8 cellular contexts compared by ENCODE assay signal in genomic region chr16:82031116-82032084, GRCh38. TPM values are rescaled to one million over a fixed set of nuclear protein-coding genes. Genes with fewer than 3 reads are reported as not detected.
DNase-seq lines count a peak whose midpoint lies in the region; ATAC-seq and TF ChIP-seq lines count a peak whose summit lies in the region.

No MANE protein-coding gene starts in this region.

- no peak overlapping the region for H3K27ac Mint-ChIP-seq in activated T-helper 1 cell treated with anti-CD3 and anti-CD28 coated beads, Interleukin-12 subunit alpha, Interleukin-12 subunit beta, Interleukin-2, Interleukin-4 antibody, amounts not matched to agents 30 ng/mL and 10 ng/mL and 1 ng/mL, durations not matched to agents 14 hours and 24 hours and 36 hours

- DNase-seq in COR-L47 (lab: John Stamatoyannopoulos, UW), result peak; percentile 13
- DNase-seq in HL-60 (ENCODE audit: low read depth in 1 of 2, low spot score in 1 of 2), result peak in 1 of 2 experiments; percentile 32
- DNase-seq in SHP77 (lab: John Stamatoyannopoulos, UW), result peak; percentile 8 to 27
- DNase-seq in glomerular visceral epithelial cell (ENCODE audit: extremely low spot score), result peak; percentile 54
- DNase-seq in uterus, result peak in 1 of 2 donors; percentile 27
- DNase-seq in stimulated activated CD4-positive, alpha-beta T cell treated with anti-CD3 and anti-CD28 coated beads, Interleukin-15, amount 100 ng/mL, for 24 hours, result no peak
- DNase-seq in activated T-helper 1 cell treated with anti-CD3 and anti-CD28 coated beads, Interleukin-12 subunit alpha, Interleukin-12 subunit beta, Interleukin-2, Interleukin-4 antibody, amounts not matched to agents 30 ng/mL and 10 ng/mL and 1 ng/mL, durations not matched to agents 14 hours and 24 hours and 36 hours (ENCODE audit: low spot score), result no peak

- no peaks in the 10 kb centered on the region for H3K9me3 ChIP-seq in uterus

- no peak for ATAC-seq in HG02678 (IDR thresholded peaks at IDR 0.05; ENCODE audit: unreplicated experiment)

- TF ChIP-seq CTCF in HL-60 (IDR thresholded peaks at IDR 0.05; ENCODE audit: insufficient read depth, low read length) (peak; percentile 30), uterus (IDR thresholded peaks at IDR 0.05) (peak; percentile 54 to 73 (median 59))

- no peaks in the 10 kb centered on the region for H3K27me3 Mint-ChIP-seq in activated T-helper 1 cell treated with anti-CD3 and anti-CD28 coated beads, Interleukin-12 subunit alpha, Interleukin-12 subunit beta, Interleukin-2, Interleukin-4 antibody, amounts not matched to agents 30 ng/mL and 10 ng/mL and 1 ng/mL, durations not matched to agents 14 hours and 24 hours and 36 hours (ENCODE audit: insufficient read depth)

- H3K9me3 Mint-ChIP-seq in activated T-helper 1 cell treated with anti-CD3 and anti-CD28 coated beads, Interleukin-12 subunit alpha, Interleukin-12 subunit beta, Interleukin-2, Interleukin-4 antibody, amounts not matched to agents 30 ng/mL and 10 ng/mL and 1 ng/mL, durations not matched to agents 14 hours and 24 hours and 36 hours, result no peaks in the 10 kb centered on the region

- H3K36me3 Mint-ChIP-seq in activated T-helper 1 cell treated with anti-CD3 and anti-CD28 coated beads, Interleukin-12 subunit alpha, Interleukin-12 subunit beta, Interleukin-2, Interleukin-4 antibody, amounts not matched to agents 30 ng/mL and 10 ng/mL and 1 ng/mL, durations not matched to agents 14 hours and 24 hours and 36 hours (ENCODE audit: low read depth), result no peaks in the 10 kb centered on the region

- H3K27ac ChIP-seq in HL-60 (replicated peaks) (no peak overlapping the region), uterus (no peak overlapping the region)

- intact Hi-C loops in uterus (cut with DNase I; ENCODE audit: low total_unique reads), result no loop called here
- intact Hi-C loops in activated T-helper 1 cell treated with anti-CD3 and anti-CD28 coated beads, Interleukin-12 subunit alpha, Interleukin-12 subunit beta, Interleukin-2, Interleukin-4 antibody, amounts not matched to agents 30 ng/mL and 10 ng/mL and 1 ng/mL, durations not matched to agents 14 hours and 24 hours and 36 hours (cut with micrococcal nuclease), result loop anchor here (1.0 kb wide), 1 partner anchor 199 kb away; no protein-coding TSS in a partner anchor

- TF ChIP-seq POLR2A in uterus (IDR thresholded peaks at IDR 0.05), result no peak

- H3K4me3 Mint-ChIP-seq in activated T-helper 1 cell treated with anti-CD3 and anti-CD28 coated beads, Interleukin-12 subunit alpha, Interleukin-12 subunit beta, Interleukin-2, Interleukin-4 antibody, amounts not matched to agents 30 ng/mL and 10 ng/mL and 1 ng/mL, durations not matched to agents 14 hours and 24 hours and 36 hours, result no peak overlapping the region

- no peaks in the 10 kb centered on the region for H3K4me1 Mint-ChIP-seq in activated T-helper 1 cell treated with anti-CD3 and anti-CD28 coated beads, Interleukin-12 subunit alpha, Interleukin-12 subunit beta, Interleukin-2, Interleukin-4 antibody, amounts not matched to agents 30 ng/mL and 10 ng/mL and 1 ng/mL, durations not matched to agents 14 hours and 24 hours and 36 hours (ENCODE audit: low read depth)

- H3K4me3 ChIP-seq in HL-60 (replicated peaks; ENCODE audit: insufficient read depth, low read length) (no peak overlapping the region), uterus (no peak overlapping the region)

- no peaks in the 10 kb centered on the region for H3K4me1 ChIP-seq in uterus

- no peaks in the 10 kb centered on the region for H3K36me3 ChIP-seq in uterus

- peaks cover 3% of the 10 kb centered on the region for H3K27me3 ChIP-seq in HL-60 (ENCODE audit: insufficient read depth, poor library complexity, severe bottlenecking)
- no peaks in the 10 kb centered on the region for H3K27me3 ChIP-seq in uterus

RNA-seq across cellular contexts. Expression of gene HSD17B2, which starts 3.7 kb away (rescaled TPM):
- total RNA-seq in uterus, result under 1 TPM in 1 of 4 donors, not detected in 3; 0.14 TPM
- not detected in 2 replicates for total RNA-seq in activated T-helper 1 cell treated with anti-CD3 and anti-CD28 coated beads, Interleukin-12 subunit alpha, Interleukin-12 subunit beta, Interleukin-2, Interleukin-4 antibody, amounts not matched to agents 30 ng/mL and 10 ng/mL and 1 ng/mL, durations not matched to agents 14 hours and 24 hours and 36 hours

RNA-seq across cellular contexts. Expression of gene SDR42E1, which starts 20.1 kb away (rescaled TPM):
- 1 to 10 TPM in 2 of 4 donors, under 1 TPM in 2; under 0.01 to 5.1 (median 1.5) TPM for total RNA-seq in uterus
- 5.7 and 5.9 TPM in 2 replicates for total RNA-seq in activated T-helper 1 cell treated with anti-CD3 and anti-CD28 coated beads, Interleukin-12 subunit alpha, Interleukin-12 subunit beta, Interleukin-2, Interleukin-4 antibody, amounts not matched to agents 30 ng/mL and 10 ng/mL and 1 ng/mL, durations not matched to agents 14 hours and 24 hours and 36 hours

Comparison
In these comparisons a context has a peak if more than half of its experiments do, and no peak if none do; other contexts are left out.
1. DNase-seq: peak in COR-L47 (single experiment), SHP77 (2 of 2) and glomerular visceral epithelial cell (single experiment); none in stimulated activated CD4-positive, alpha-beta T cell treated with anti-CD3 and anti-CD28 coated beads, Interleukin-15, amount 100 ng/mL, for 24 hours (single experiment) and activated T-helper 1 cell treated with anti-CD3 and anti-CD28 coated beads, Interleukin-12 subunit alpha, Interleukin-12 subunit beta, Interleukin-2, Interleukin-4 antibody, amounts not matched to agents 30 ng/mL and 10 ng/mL and 1 ng/mL, durations not matched to agents 14 hours and 24 hours and 36 hours (single experiment).